11 cellular contexts compared by ENCODE assay signal in the genomic region with DNA sequence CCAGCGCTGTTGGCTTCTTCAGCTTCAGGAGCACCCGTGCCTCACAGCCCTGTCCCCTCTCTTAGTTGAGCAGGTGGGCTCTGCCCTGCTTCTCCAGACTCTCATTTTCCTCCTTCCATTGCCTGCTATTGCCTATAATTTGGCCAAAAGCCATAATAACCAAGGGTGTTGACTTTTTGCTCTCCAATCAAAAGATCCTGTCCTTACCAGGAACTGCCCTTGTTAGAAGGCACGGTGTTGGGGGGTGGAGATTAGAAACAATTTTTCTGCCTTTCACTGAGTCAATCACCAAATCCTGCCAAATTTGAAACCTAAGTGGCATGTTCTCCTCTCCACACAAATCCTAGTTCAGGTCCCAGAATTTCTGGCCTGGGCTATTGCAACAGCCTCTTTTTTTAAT. TPM values are rescaled to one million over a fixed set of nuclear protein-coding genes. Genes with fewer than 3 reads are reported as not detected.
DNase-seq lines count a peak whose midpoint lies in the region; ATAC-seq and TF ChIP-seq lines count a peak whose summit lies in the region.
"Had no signal": no experiment of that assay in that cellular context is flagged by ENCODE, and none has a peak within 500 bp of the region (broad histone marks: within the 10 kb centered on the region; RNA-seq: fewer than 3 reads in every experiment).

No MANE protein-coding gene starts in this region.

- no peak overlapping the region for H3K4me3 ChIP-seq in BLaER1
- H3K4me3 ChIP-seq in BLaER1 treated with 17β-estradiol and CSF1 and Interleukin-3, amounts not matched to agents 10 nM and 100 nM: no peak overlapping the region
- no peak overlapping the region for H3K4me3 ChIP-seq in spleen
- H3K4me3 ChIP-seq: A549, GM23248 had no signal

- peaks cover 87% of the 10 kb centered on the region for H3K4me1 ChIP-seq in BLaER1
- H3K4me1 ChIP-seq in BLaER1 treated with 17β-estradiol and CSF1 and Interleukin-3, amounts not matched to agents 10 nM and 100 nM: peaks cover 59 to 88% (median 86%) of the 10 kb centered on the region in 10 experiments
- peaks cover 13 to 83% (median 46%) of the 10 kb centered on the region in 6 donors for H3K4me1 ChIP-seq in spleen
- H3K4me1 ChIP-seq: A549 had no signal

- H3K4me2 ChIP-seq in BLaER1: peak overlapping the region; percentile 90
- peak overlapping the region; percentile 74 to 92 (median 84); a peak in 21 of 22 replicates for H3K4me2 ChIP-seq in BLaER1 treated with 17β-estradiol and CSF1 and Interleukin-3, amounts not matched to agents 10 nM and 100 nM
- H3K4me2 ChIP-seq: A549 had no signal

- H3K9me3 ChIP-seq in BLaER1 (peaks cover 15% of the 10 kb centered on the region), spleen (no peaks in the 10 kb centered on the region)
- H3K9me3 ChIP-seq in BLaER1 treated with 17β-estradiol and CSF1 and Interleukin-3, amounts not matched to agents 10 nM and 100 nM (replicated peaks in 1 of 11): peaks cover 0 to 16% (median 9%) of the 10 kb centered on the region in 11 experiments; a peak in 13 of 22 replicates

- DNase-seq in left colon: no peak
- DNase-seq in spleen: peak; percentile 41
- no peak for DNase-seq in stimulated activated CD4-positive, alpha-beta T cell treated with anti-CD3 and anti-CD28 coated beads, Interleukin-4, amount 100 ng/mL, for 24 hours
- DNase-seq: CD4-positive, CD25-positive, alpha-beta regulatory T cell; GDM1; GM23248 had no signal

- intact Hi-C loops in left colon (cut with DNase I, micrococcal nuclease): no loop called here
- intact Hi-C loops in spleen (cut with DNase I; ENCODE audit: low total_unique reads): no loop called here

- 75 to 93% (median 83%) methylated on average over 3 of the region's 3 CpGs for WGBS in spleen, 5 donors

- ATAC-seq in left colon (peak; percentile 70), GM19455 (IDR thresholded peaks at IDR 0.05; ENCODE audit: unreplicated experiment) (no peak)
- ATAC-seq: A549, HCT116 had no signal

- H3K36me3 ChIP-seq in BLaER1 (no peaks in the 10 kb centered on the region), spleen (no peaks in the 10 kb centered on the region)
- no peaks in the 10 kb centered on the region for H3K36me3 ChIP-seq in BLaER1 treated with 17β-estradiol and CSF1 and Interleukin-3, amounts not matched to agents 10 nM and 100 nM

- no peaks in the 10 kb centered on the region for H3K27me3 ChIP-seq in BLaER1
- peaks cover 0 to 11% (median 0%) of the 10 kb centered on the region in 11 experiments; a peak in 3 of 22 replicates for H3K27me3 ChIP-seq in BLaER1 treated with 17β-estradiol and CSF1 and Interleukin-3, amounts not matched to agents 10 nM and 100 nM
- peaks cover 0 to 53% (median 6%) of the 10 kb centered on the region in 7 donors for H3K27me3 ChIP-seq in spleen (replicated peaks in 1 of 7)

- TF ChIP-seq POLR2A in spleen (IDR thresholded peaks at IDR 0.05): no peak

- no peaks in the 10 kb centered on the region for H4K20me1 ChIP-seq in BLaER1
- H4K20me1 ChIP-seq in BLaER1 treated with 17β-estradiol and CSF1 and Interleukin-3, amounts not matched to agents 10 nM and 100 nM: peaks cover 0 to 19% (median 0%) of the 10 kb centered on the region in 11 experiments; a peak in 2 of 22 replicates

- no peak for TF ChIP-seq CTCF in spleen (IDR thresholded peaks at IDR 0.05 in 8 of 11, conservative IDR thresholded peaks at IDR 0.05 in 3 of 11)

- H3K9ac ChIP-seq in BLaER1: peak overlapping the region; percentile 63; the same call in 1 of the 2 replicates
- H3K9ac ChIP-seq in BLaER1 treated with 17β-estradiol and CSF1 and Interleukin-3, amounts not matched to agents 10 nM and 100 nM: peak overlapping the region in 4 of 11 experiments; percentile 47 to 72 (median 59); a peak in 3 of 22 replicates
- H3K9ac ChIP-seq: GM23248 had no signal

- H3K27ac ChIP-seq in BLaER1 (peak overlapping the region; percentile 76; the same call in 1 of the 2 replicates), spleen (no peak overlapping the region)
- H3K27ac ChIP-seq in BLaER1 treated with 17β-estradiol and CSF1 and Interleukin-3, amounts not matched to agents 10 nM and 100 nM: peak overlapping the region in 4 of 11 experiments; percentile 60 to 70 (median 68); a peak in 3 of 22 replicates
- H3K27ac ChIP-seq: A549, GM23248 had no signal

RNA-seq across cellular contexts. Expression of a gene that starts 16.7 kb away (rescaled TPM):
- total RNA-seq in left colon (100 to 1,000 TPM; 147 to 162 TPM), spleen (100 to 1,000 TPM; 100 to 164 (median 131) TPM)
- polyA plus RNA-seq in spleen: 10 to 100 TPM; 29.7 to 60.5 (median 56.0) TPM
